ENCODE assay signal across 9 cellular contexts in genomic region chr15:70118599-70118998, GRCh38.
"Had no signal": no experiment of that assay in that cellular context is flagged by ENCODE, and none has a peak within 500 bp of the region (broad histone marks: within the 10 kb centered on the region; RNA-seq: fewer than 3 reads in every experiment).

No MANE protein-coding gene starts in this region.

- H3K9me3 ChIP-seq: HAP-1 had no signal

- H2AFZ ChIP-seq: GM23248 had no signal

- DNase-seq: GM23248, GOT3, H7, Kasumi-1, KG1 had no signal

- H3K36me3 ChIP-seq: HAP-1 had no signal

- H3K4me3 ChIP-seq: GM23248, HAP-1 had no signal

- FAIRE-seq: HTR-8/SVneo had no signal

- ATAC-seq: HCT116 had no signal

- H3K9ac ChIP-seq: GM23248 had no signal

- H3K27ac ChIP-seq: GM23248, HL-60 had no signal
